ENCODE assay signal across 15 cellular contexts in the genomic region with DNA sequence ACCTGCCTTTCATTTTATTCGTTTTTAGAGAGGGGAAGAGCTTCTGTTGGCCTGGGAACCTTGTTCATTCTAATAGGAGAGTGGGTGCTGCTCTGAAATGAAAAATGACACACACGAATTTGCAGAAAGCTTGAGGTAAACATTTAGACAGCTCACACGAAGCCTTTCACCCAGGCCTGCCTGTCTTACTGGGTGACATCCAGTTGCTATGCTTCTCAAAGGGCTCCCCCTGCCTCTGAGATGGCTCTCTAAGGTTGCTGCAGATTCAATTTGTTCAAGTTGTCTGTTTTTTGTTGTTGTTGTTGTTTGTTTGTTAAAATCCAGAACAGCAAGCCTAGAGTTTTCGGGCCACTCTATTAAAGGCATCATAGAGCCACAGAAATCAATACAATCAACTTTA. TPM values are rescaled to one million over a fixed set of nuclear protein-coding genes. Genes with fewer than 3 reads are reported as not detected.
DNase-seq lines count a peak whose midpoint lies in the region; ATAC-seq and TF ChIP-seq lines count a peak whose summit lies in the region.
"Had no signal": no experiment of that assay in that cellular context is flagged by ENCODE, and none has a peak within 500 bp of the region (broad histone marks: within the 10 kb centered on the region; RNA-seq: fewer than 3 reads in every experiment).

No MANE protein-coding gene starts in this region.

- no peak overlapping the region for H3K27ac ChIP-seq in Karpas-422 (ENCODE audit: low read length)
- H3K27ac ChIP-seq: body of pancreas, right lobe of liver, thoracic aorta had no signal

- no peak overlapping the region for H2AFZ ChIP-seq in Karpas-422 (ENCODE audit: low read length)

- H3K36me3 Mint-ChIP-seq in activated T-cell treated with anti-CD3 and anti-CD28 coated beads, Interleukin-2, amount 50 U/mL, for 24 hours (ENCODE audit: low read depth) = no peaks in the 10 kb centered on the region
- H3K36me3 Mint-ChIP-seq in CD14-positive monocyte = no peaks in the 10 kb centered on the region

- H3K27me3 Mint-ChIP-seq in activated T-cell treated with anti-CD3 and anti-CD28 coated beads, Interleukin-2, amount 50 U/mL, for 24 hours = no peaks in the 10 kb centered on the region
- H3K27me3 Mint-ChIP-seq in CD14-positive monocyte (ENCODE audit: low read depth in 3 of 3) = peaks cover 0 to 3% (median 2%) of the 10 kb centered on the region in 3 donors

- no peaks in the 10 kb centered on the region for H3K9me3 ChIP-seq in Karpas-422 (ENCODE audit: low read length)
- H3K9me3 ChIP-seq: body of pancreas, right lobe of liver, thoracic aorta had no signal

- DNase-seq in GM12864 (ENCODE audit: low read depth) (peak; percentile 10), Karpas-422 (peak; percentile 50), hippocampal formation (lab: John Stamatoyannopoulos, UW) (peak; percentile 43 to 53), RKO (ENCODE audit: low spot score) (no peak), NCI-H446 (lab: John Stamatoyannopoulos, UW) (no peak), CD14-positive monocyte (ENCODE audit: low spot score) (no peak)
- DNase-seq in activated T-cell treated with anti-CD3 and anti-CD28 coated beads, Interleukin-2, amount 50 U/mL, for 24 hours = no peak
- DNase-seq: activated CD8-positive, alpha-beta memory T cell treated with anti-CD3 and anti-CD28 coated beads, Interleukin-2, amount 50 U/mL, for 48 hours; body of pancreas; GF-D8; right lobe of liver had no signal

- TF ChIP-seq CTCF in GM12864 (IDR thresholded peaks at IDR 0.05; ENCODE audit: low read depth, low read length, missing control alignments) (peak; percentile 29), CD14-positive monocyte (IDR thresholded peaks at IDR 0.05) (no peak)

- H3K4me1 ChIP-seq in Karpas-422 (ENCODE audit: low read length) = peaks cover 7% of the 10 kb centered on the region
- H3K4me1 ChIP-seq: right lobe of liver had no signal

- no peak overlapping the region for H3K4me2 ChIP-seq in Karpas-422 (ENCODE audit: low read depth, low read length, poor library complexity, severe bottlenecking)

- no peak overlapping the region for H3K4me3 Mint-ChIP-seq in activated T-cell treated with anti-CD3 and anti-CD28 coated beads, Interleukin-2, amount 50 U/mL, for 24 hours
- no peak overlapping the region for H3K4me3 Mint-ChIP-seq in CD14-positive monocyte

- no peaks in the 10 kb centered on the region for H3K36me3 ChIP-seq in Karpas-422 (ENCODE audit: insufficient read depth, low read length)
- H3K36me3 ChIP-seq: right lobe of liver, thoracic aorta had no signal

- H3K9me2 ChIP-seq in Karpas-422 (replicated peaks; ENCODE audit: insufficient read depth, low read length) = no peaks in the 10 kb centered on the region

- no peaks in the 10 kb centered on the region for H3K79me2 ChIP-seq in Karpas-422 (ENCODE audit: low read length)

- H4K20me1 ChIP-seq in Karpas-422 (ENCODE audit: insufficient read depth, low read depth, low read length) = no peaks in the 10 kb centered on the region

- ATAC-seq in GM21515 (IDR thresholded peaks at IDR 0.05; ENCODE audit: unreplicated experiment) = peak; percentile 61
- ATAC-seq: body of pancreas, right lobe of liver had no signal

- no peaks in the 10 kb centered on the region for H3K4me1 Mint-ChIP-seq in activated T-cell treated with anti-CD3 and anti-CD28 coated beads, Interleukin-2, amount 50 U/mL, for 24 hours (ENCODE audit: low read depth)
- H3K4me1 Mint-ChIP-seq in CD14-positive monocyte = no peaks in the 10 kb centered on the region

- intact Hi-C loops in CD14-positive monocyte (cut with micrococcal nuclease) = no loop called here

- H3K27me3 ChIP-seq in Karpas-422 (ENCODE audit: low read length) = no peaks in the 10 kb centered on the region
- H3K27me3 ChIP-seq: body of pancreas, right lobe of liver had no signal

- no peak overlapping the region for H3K9ac ChIP-seq in Karpas-422 (ENCODE audit: low read length)

- no peak overlapping the region for H3K4me3 ChIP-seq in GM12864 (ENCODE audit: low read depth, low read length)
- H3K4me3 ChIP-seq in Karpas-422 (ENCODE audit: low read length) = no peak overlapping the region
- H3K4me3 ChIP-seq: body of pancreas, right lobe of liver, thoracic aorta had no signal

- H3K9me3 Mint-ChIP-seq in activated T-cell treated with anti-CD3 and anti-CD28 coated beads, Interleukin-2, amount 50 U/mL, for 24 hours = no peaks in the 10 kb centered on the region
- peaks cover 0 to 2% (median 0%) of the 10 kb centered on the region in 7 donors for H3K9me3 Mint-ChIP-seq in CD14-positive monocyte

- no peak overlapping the region for H3K27ac Mint-ChIP-seq in activated T-cell treated with anti-CD3 and anti-CD28 coated beads, Interleukin-2, amount 50 U/mL, for 24 hours
- H3K27ac Mint-ChIP-seq in CD14-positive monocyte = no peak overlapping the region

RNA-seq across cellular contexts. Expression of a gene that starts 18.1 kb away (rescaled TPM):
- total RNA-seq in Karpas-422 (2014; rRNA removed; shearing (Covaris generic); ENCODE audit: low replicate concordance) = 0.43 and 0.60 TPM in 2 replicates
- polyA plus RNA-seq in CD14-positive monocyte = not detected
- total RNA-seq: endothelial cell of umbilical vein, right lobe of liver, thoracic aorta had no signal
- polyA plus RNA-seq: BJ, endothelial cell of umbilical vein had no signal

Comparison
In these comparisons a context has a peak if more than half of its experiments do, and no peak if none do; other contexts are left out.
1. DNase-seq: peak in GM12864 (single experiment), Karpas-422 (single experiment) and hippocampal formation (2 of 2); none in activated T-cell treated with anti-CD3 and anti-CD28 coated beads, Interleukin-2, amount 50 U/mL, for 24 hours (single experiment), RKO (single experiment), NCI-H446 (0 of 2) and CD14-positive monocyte (single experiment).